In genomic region chr10:28628184-28628893, GRCh38 we compare ENCODE assay signal across 8 cellular contexts. TPM values are rescaled to one million over a fixed set of nuclear protein-coding genes. Genes with fewer than 3 reads are reported as not detected.
DNase-seq lines count a peak whose midpoint lies in the region; ATAC-seq, FAIRE-seq and TF ChIP-seq lines count a peak whose summit lies in the region.

No MANE protein-coding gene starts in this region.

- H3K9ac ChIP-seq in Loucy (ENCODE audit: low read depth, low read length, poor library complexity, severe bottlenecking) = no peak overlapping the region
- H3K9ac ChIP-seq in SK-N-SH = no peak overlapping the region

- no peak overlapping the region for H3K4me2 ChIP-seq in Loucy (ENCODE audit: low read depth, low read length, poor library complexity, severe bottlenecking)
- no peak overlapping the region for H3K4me2 ChIP-seq in SK-N-SH

- CTCF ChIA-PET in SK-N-SH (lab: Yijun Ruan, JAX) = interaction anchor here (0.5 to 3.6 kb wide), 26 partner anchors 9 to 868 kb away, joined by 3 to 23 read pairs (median 4); no protein-coding TSS in a partner anchor
- CTCF ChIA-PET in activated naive CD4-positive, alpha-beta T cell treated with anti-CD3 and anti-CD28 coated beads, Interleukin-2, amount 10 ng/mL, durations not matched to agents 7 days and 5 days (lab: Charles Lee) = interaction anchor here (0.8 to 1.7 kb wide), 8 partner anchors 8 to 35 kb away, joined by 3 to 8 read pairs (median 4); no protein-coding TSS in a partner anchor

- H4K20me1 ChIP-seq in Loucy (ENCODE audit: insufficient read depth, low read length, poor library complexity, severe bottlenecking) = no peaks in the 10 kb centered on the region
- H4K20me1 ChIP-seq in SK-N-SH (ENCODE audit: insufficient read depth) = no peaks in the 10 kb centered on the region

- no peaks in the 10 kb centered on the region for H3K9me2 ChIP-seq in Loucy (replicated peaks; ENCODE audit: low read depth, low read length)
- no peaks in the 10 kb centered on the region for H3K9me2 ChIP-seq in SK-N-SH

- peak; percentile 56 for DNase-seq in D721Med (ENCODE audit: insufficient read length, low spot score)
- DNase-seq in SK-N-SH = peak; percentile 79
- DNase-seq in activated naive CD4-positive, alpha-beta T cell treated with anti-CD3 and anti-CD28 coated beads, Interleukin-2, amount 10 ng/mL, durations not matched to agents 7 days and 5 days = peak; percentile 77
- peak; percentile 56 to 94 (median 85) for DNase-seq in head of caudate nucleus
- peak; percentile 82 for DNase-seq in pons (ENCODE audit: low spot score)
- DNase-seq in upper lobe of right lung = peak; percentile 86

- WGBS in SK-N-SH (ENCODE audit: low lambda C conversion rate) = 27% methylated on average over 15 of the region's 15 CpGs

- peak; percentile 82 for FAIRE-seq in D721Med (lab: Jason Lieb, UNC)

- H3K27ac ChIP-seq in SK-N-SH (ENCODE audit: low read depth in 2 of 2, low read length in 1 of 2) = no peak overlapping the region
- H3K27ac ChIP-seq in upper lobe of right lung = no peak overlapping the region

- peaks cover 5% of the 10 kb centered on the region for H3K36me3 Mint-ChIP-seq in activated naive CD4-positive, alpha-beta T cell treated with anti-CD3 and anti-CD28 coated beads, Interleukin-2, amount 10 ng/mL, durations not matched to agents 7 days and 5 days

- intact Hi-C loops in head of caudate nucleus (cut with DNase I) (no loop called here), upper lobe of right lung (cut with DNase I) (no loop called here)

- no peaks in the 10 kb centered on the region for H3K9me3 ChIP-seq in Loucy (ENCODE audit: insufficient read depth, low read depth, low read length)
- no peaks in the 10 kb centered on the region for H3K9me3 ChIP-seq in SK-N-SH
- no peaks in the 10 kb centered on the region for H3K9me3 ChIP-seq in upper lobe of right lung

- TF ChIP-seq EP300 in SK-N-SH (IDR thresholded peaks at IDR 0.05; ENCODE audit: borderline replicate concordance in 1 of 2, low read depth in 1 of 2, low read length in 1 of 2) = no peak

- no peaks in the 10 kb centered on the region for H3K4me1 ChIP-seq in Loucy (ENCODE audit: insufficient read depth, low read length, poor library complexity, severe bottlenecking)
- no peaks in the 10 kb centered on the region for H3K4me1 ChIP-seq in SK-N-SH (ENCODE audit: control insufficient read depth in 1 of 2, insufficient read depth in 2 of 2, low read depth in 1 of 2, low read length in 1 of 2)
- peaks cover 6% of the 10 kb centered on the region for H3K4me1 ChIP-seq in upper lobe of right lung

- TF ChIP-seq RAD21 in SK-N-SH (IDR thresholded peaks at IDR 0.05; ENCODE audit: low read length) = peak; percentile 88

- no peak overlapping the region for H3K4me3 Mint-ChIP-seq in activated naive CD4-positive, alpha-beta T cell treated with anti-CD3 and anti-CD28 coated beads, Interleukin-2, amount 10 ng/mL, durations not matched to agents 7 days and 5 days

- no peaks in the 10 kb centered on the region for H3K79me2 ChIP-seq in Loucy (ENCODE audit: insufficient read depth, low read length)
- no peaks in the 10 kb centered on the region for H3K79me2 ChIP-seq in SK-N-SH (ENCODE audit: insufficient read depth)

- 0 out of 2 replicates have a peak overlapping the region, but pooled peaks have one; percentile 61 for H2AFZ ChIP-seq in Loucy (ENCODE audit: low read length)
- no peak overlapping the region for H2AFZ ChIP-seq in SK-N-SH (ENCODE audit: low read depth)

- H3K9me3 Mint-ChIP-seq in activated naive CD4-positive, alpha-beta T cell treated with anti-CD3 and anti-CD28 coated beads, Interleukin-2, amount 10 ng/mL, durations not matched to agents 7 days and 5 days = no peaks in the 10 kb centered on the region

- H3K4me3 ChIP-seq in Loucy (ENCODE audit: low read length, poor library complexity, severe bottlenecking) = no peak overlapping the region
- H3K4me3 ChIP-seq in SK-N-SH (ENCODE audit: low read depth in 2 of 2, low read length in 1 of 2) = no peak overlapping the region
- H3K4me3 ChIP-seq in upper lobe of right lung = no peak overlapping the region

- peaks cover 59% of the 10 kb centered on the region for H3K27me3 Mint-ChIP-seq in activated naive CD4-positive, alpha-beta T cell treated with anti-CD3 and anti-CD28 coated beads, Interleukin-2, amount 10 ng/mL, durations not matched to agents 7 days and 5 days

- H3K36me3 ChIP-seq in Loucy (ENCODE audit: insufficient read depth, low read length) = no peaks in the 10 kb centered on the region
- H3K36me3 ChIP-seq in SK-N-SH (replicated peaks in 1 of 2; ENCODE audit: control insufficient read depth in 1 of 2, insufficient read depth in 2 of 2, low read length in 1 of 2) = peaks cover 0 to 4% of the 10 kb centered on the region in 2 experiments
- no peaks in the 10 kb centered on the region for H3K36me3 ChIP-seq in upper lobe of right lung

- H3K4me1 Mint-ChIP-seq in activated naive CD4-positive, alpha-beta T cell treated with anti-CD3 and anti-CD28 coated beads, Interleukin-2, amount 10 ng/mL, durations not matched to agents 7 days and 5 days = no peaks in the 10 kb centered on the region

- no peak overlapping the region for H3K27ac Mint-ChIP-seq in activated naive CD4-positive, alpha-beta T cell treated with anti-CD3 and anti-CD28 coated beads, Interleukin-2, amount 10 ng/mL, durations not matched to agents 7 days and 5 days

- POLR2A ChIA-PET in SK-N-SH (lab: Yijun Ruan, JAX) = no interaction called here

- H3K27me3 ChIP-seq in Loucy (ENCODE audit: insufficient read depth, low read length, poor library complexity, severe bottlenecking) = no peaks in the 10 kb centered on the region
- H3K27me3 ChIP-seq in SK-N-SH (ENCODE audit: insufficient read depth) = no peaks in the 10 kb centered on the region; the same call in 1 of the 2 replicates
- no peaks in the 10 kb centered on the region for H3K27me3 ChIP-seq in upper lobe of right lung

- H3F3A ChIP-seq in Loucy (ENCODE audit: low read depth) = peaks cover 3% of the 10 kb centered on the region; the same call in 1 of the 2 replicates
- peaks cover 9% of the 10 kb centered on the region for H3F3A ChIP-seq in SK-N-SH (replicated peaks; ENCODE audit: insufficient read depth)

- ATAC-seq in GM21619 (IDR thresholded peaks at IDR 0.05; ENCODE audit: unreplicated experiment) (peak; percentile 60), upper lobe of right lung (peak; percentile 94)

- TF ChIP-seq CTCF in D721Med (IDR thresholded peaks at IDR 0.05; ENCODE audit: insufficient read depth, missing control alignments) = peak; percentile 90
- peak; percentile 93 for TF ChIP-seq CTCF in Loucy (conservative IDR thresholded peaks at IDR 0.05; ENCODE audit: low read length)
- peak; percentile 92 for TF ChIP-seq CTCF in SK-N-SH (IDR thresholded peaks at IDR 0.05)
- peak; percentile 85 for TF ChIP-seq CTCF in upper lobe of right lung (IDR thresholded peaks at IDR 0.05)

TF ChIP-seq in SK-N-SH, 30 proteins besides CTCF, POLR2A, EP300 and RAD21:
- TF ChIP-seq NRF1 (IDR thresholded peaks at IDR 0.05; ENCODE audit: low read depth, low read length) (peak; percentile 7; the same call in 1 of the 2 replicates), SMC3 (IDR thresholded peaks at IDR 0.05; ENCODE audit: low read depth, low read length) (peak; percentile 87), FOSL2 (IDR thresholded peaks at IDR 0.05; ENCODE audit: borderline replicate concordance, low read depth) (no peak)

RNA-seq across cellular contexts. Expression of gene BAMBI, which starts 49.0 kb away (rescaled TPM):
- polyA plus RNA-seq in SK-N-SH (2012; rRNA removed) = 2.8 and 2.9 TPM in 2 replicates
- 3.0 and 4.1 TPM in 2 replicates for polyA plus RNA-seq in SK-N-SH (2012; cell fraction: cytosol; rRNA removed)
- polyA plus RNA-seq in SK-N-SH (2012; cell fraction: nucleus; rRNA removed) = 3.3 and 3.8 TPM in 2 replicates
- 12.9 TPM for total RNA-seq in upper lobe of right lung
